In the genomic region with DNA sequence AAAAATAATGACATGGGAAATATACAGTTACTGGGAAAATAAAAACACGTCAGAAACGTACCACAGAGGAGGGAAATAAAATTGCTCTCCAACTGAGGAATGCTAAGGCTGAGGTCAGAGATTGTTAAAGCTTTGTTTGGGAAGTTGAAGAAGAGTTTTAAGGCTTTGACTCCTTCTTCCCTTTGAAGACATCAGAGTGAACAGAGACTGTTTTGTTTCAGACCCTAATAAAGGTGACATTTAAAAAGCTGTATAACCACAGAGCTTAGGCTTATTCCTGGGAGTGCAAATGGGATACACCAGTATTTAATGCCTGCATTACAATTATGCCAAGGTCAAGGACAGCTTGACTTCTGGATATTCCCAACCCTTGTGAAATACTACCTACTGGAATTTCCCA, we compare ENCODE assay signal across 18 cellular contexts.
"Had no signal": no experiment of that assay in that cellular context is flagged by ENCODE, and none has a peak within 500 bp of the region (broad histone marks: within the 10 kb centered on the region; RNA-seq: fewer than 3 reads in every experiment).

No MANE protein-coding gene starts in this region.

- DNase-seq: naive thymus-derived CD4-positive, alpha-beta T cell; natural killer cell; occipital lobe; pancreas; psoas muscle; right cardiac atrium; right lobe of liver; sigmoid colon; small intestine; stimulated activated CD4-positive, alpha-beta T cell treated with anti-CD3 and anti-CD28 coated beads, Interleukin-15, amount 100 ng/mL, for 24 hours; stimulated activated CD4-positive, alpha-beta T cell treated with anti-CD3 and anti-CD28 coated beads, Interleukin-2, amount 100 ng/mL, for 24 hours; stimulated activated CD4-positive, alpha-beta T cell treated with anti-CD3 and anti-CD28 coated beads, Interleukin-2, amount 100 ng/mL, for 48 hours; stimulated activated CD4-positive, alpha-beta T cell treated with anti-CD3 and anti-CD28 coated beads, Interleukin-4, amount 100 ng/mL, for 24 hours; stimulated activated naive B cell treated with anti-CD40 and anti-IgM and Interleukin-4, amounts not matched to agents 10 μg/mL and 1 μg/mL and 100 μg/mL, for 72 hours; stimulated activated naive CD4-positive, alpha-beta T cell treated with Interleukin-2 at 50 U/mL for 16 hours; stomach; thyroid gland; trophoblast cell had no signal
